In genomic region chr6:21531393-21531792, GRCh38 we compare ENCODE assay signal across 24 cellular contexts.
"Had no signal": no experiment of that assay in that cellular context is flagged by ENCODE, and none has a peak within 500 bp of the region (broad histone marks: within the 10 kb centered on the region; RNA-seq: fewer than 3 reads in every experiment).

No MANE protein-coding gene starts in this region.

- H3K4me2 ChIP-seq: KMS-11, SK-N-SH had no signal

- H3K27ac ChIP-seq: HL-60, KMS-11 had no signal

- H3K4me3 ChIP-seq: K562 had no signal

- H3K36me3 Mint-ChIP-seq: IgD-negative memory B cell, T-cell had no signal

- H3K9me2 ChIP-seq: SK-N-SH had no signal

- H3K9me3 Mint-ChIP-seq: T-cell; T-helper 1 cell treated with Interleukin-12 subunit alpha and Interleukin-12 subunit beta and Interleukin-4 antibody, amounts not matched to agents 30 μg/mL and 1 μg/mL, for 36 hours had no signal

- ATAC-seq: K562, T-cell had no signal

- H3K27ac Mint-ChIP-seq: IgD-negative memory B cell; T-cell; T-helper 1 cell treated with Interleukin-12 subunit alpha and Interleukin-12 subunit beta and Interleukin-4 antibody, amounts not matched to agents 30 μg/mL and 1 μg/mL, for 36 hours had no signal

- H3K4me3 Mint-ChIP-seq: IgD-negative memory B cell; T-cell; T-helper 1 cell treated with Interleukin-12 subunit alpha and Interleukin-12 subunit beta and Interleukin-4 antibody, amounts not matched to agents 30 μg/mL and 1 μg/mL, for 36 hours had no signal

- H3K9me3 ChIP-seq: SK-N-SH had no signal

- FAIRE-seq: HTR-8/SVneo, K562, RCC 7860 had no signal

- H3K27me3 Mint-ChIP-seq: IgD-negative memory B cell had no signal

- H3K4me1 Mint-ChIP-seq: IgD-negative memory B cell, T-cell had no signal

- DNase-seq: Kasumi-1, MM.1S, NCI-H1048, NCI-H1436 treated with DMSO at 0.1 percent for 48 hours, NCI-H1694, NCI-H187 treated with DMSO at 0.1 percent for 48 hours, NCI-H2029 treated with DMSO at 0.1 percent for 48 hours, NCI-H2171 treated with DMSO at 0.1 percent for 48 hours, NCI-H345, NCI-H446 treated with DMSO at 0.1 percent for 48 hours, NCI-H510A treated with DMSO at 0.1 percent for 48 hours, NCI-H526, RPMI8226, SHP77, SK-N-SH, SW 1271, T-cell had no signal
